8 cellular contexts compared by ENCODE assay signal in genomic region chr7:35076-35680, GRCh38.
DNase-seq lines count a peak whose midpoint lies in the region; ATAC-seq, FAIRE-seq and TF ChIP-seq lines count a peak whose summit lies in the region.
"Not testable (repeated sequence)": the region's sequence is repeated elsewhere in the genome, so short reads cannot be mapped to it uniquely, and the experiment has no call there.

No MANE protein-coding gene starts in this region.

- not testable (repeated sequence) for H3K27ac ChIP-seq in endodermal cell (ENCODE audit: low read depth, low read length); transverse colon
- H3K27ac ChIP-seq in keratinocyte (ENCODE audit: control insufficient read depth, insufficient read depth, low read length) (peak overlapping the region; percentile 31), lower lobe of right lung (peak overlapping the region; percentile 11)

- H3K4me3 Mint-ChIP-seq in Calu3 (ENCODE audit: low read depth, unreplicated experiment): peak overlapping the region; percentile 47
- H3K4me3 Mint-ChIP-seq in activated CD8-positive, alpha-beta T cell treated with anti-CD3 and anti-CD28 coated beads, Interleukin-2, amount 10 ng/mL, durations not matched to agents 7 days and 5 days; endodermal cell; progenitor cell of endocrine pancreas (ENCODE audit: low read depth): not testable (repeated sequence)

- not testable (repeated sequence) for H3K4me1 Mint-ChIP-seq in Calu3 (ENCODE audit: low read depth, unreplicated experiment); activated CD8-positive, alpha-beta T cell treated with anti-CD3 and anti-CD28 coated beads, Interleukin-2, amount 10 ng/mL, durations not matched to agents 7 days and 5 days (ENCODE audit: low read depth); endodermal cell; progenitor cell of endocrine pancreas (ENCODE audit: low read depth)

- in situ Hi-C loops in transverse colon (cut with MboI; ENCODE audit: low pct_ligation_motif_present in 1 of 4, low pct_unique_long_range_greater_than_20kb in 1 of 4, low sequenced_read_pairs in 3 of 4): not testable (repeated sequence)

- WGBS in endodermal cell (ENCODE audit: insufficient coverage in 1 of 2, insufficient read length in 1 of 2), 2 experiments: 93 to 100% methylated on average over 2 to 8 of the region's 11 CpGs
- 62% methylated on average over 4 of the region's 11 CpGs; no CpG with 5 or more reads in 1 of the 2 donors for WGBS in transverse colon (ENCODE audit: low coverage in 1 of 2), 2 donors

- CTCF ChIA-PET in Calu3 (lab: Charles Lee); activated CD8-positive, alpha-beta T cell treated with anti-CD3 and anti-CD28 coated beads, Interleukin-2, amount 10 ng/mL, durations not matched to agents 7 days and 5 days (lab: Charles Lee): not testable (repeated sequence)

- not testable (repeated sequence) for H3K36me3 ChIP-seq in endodermal cell (ENCODE audit: control insufficient read depth, insufficient read depth, low read length); keratinocyte (ENCODE audit: control insufficient read depth in 2 of 2, extremely low read depth in 1 of 2, insufficient read depth in 2 of 2, low read length in 2 of 2); lower lobe of right lung; transverse colon

- not testable (repeated sequence) for H3K36me3 Mint-ChIP-seq in Calu3 (ENCODE audit: insufficient read depth, unreplicated experiment); activated CD8-positive, alpha-beta T cell treated with anti-CD3 and anti-CD28 coated beads, Interleukin-2, amount 10 ng/mL, durations not matched to agents 7 days and 5 days (ENCODE audit: low read depth); endodermal cell (ENCODE audit: low read depth); progenitor cell of endocrine pancreas (ENCODE audit: insufficient read depth)

- H3K9me1 ChIP-seq in keratinocyte (ENCODE audit: control insufficient read depth, extremely low read depth, insufficient read depth, low read length): not testable (repeated sequence)

- H3K4me3 ChIP-seq in endodermal cell (ENCODE audit: low read length); keratinocyte (ENCODE audit: control insufficient read depth in 2 of 3, extremely low read depth in 1 of 3, insufficient read depth in 2 of 3, low read depth in 1 of 3, low read length in 3 of 3); lower lobe of right lung; transverse colon: not testable (repeated sequence)

- H4K20me1 ChIP-seq in keratinocyte (ENCODE audit: control insufficient read depth, extremely low read depth, insufficient read depth, low read length): not testable (repeated sequence)

- H3K4me1 ChIP-seq in endodermal cell (ENCODE audit: control insufficient read depth, insufficient read depth, low read length); keratinocyte (ENCODE audit: control insufficient read depth, extremely low read depth, insufficient read depth, low read length); lower lobe of right lung; transverse colon: not testable (repeated sequence)

- H3K27me3 ChIP-seq in endodermal cell (ENCODE audit: control insufficient read depth, insufficient read depth, low read length, poor library complexity, severe bottlenecking); keratinocyte (ENCODE audit: control insufficient read depth, extremely low read depth, insufficient read depth, low read length); lower lobe of right lung (ENCODE audit: low read depth); transverse colon: not testable (repeated sequence)

- not testable (repeated sequence) for H3K9me3 ChIP-seq in endodermal cell (ENCODE audit: control insufficient read depth, low read length); keratinocyte (ENCODE audit: control insufficient read depth, low read depth, low read length); lower lobe of right lung; transverse colon

- POLR2A ChIA-PET in activated CD8-positive, alpha-beta T cell treated with anti-CD3 and anti-CD28 coated beads, Interleukin-2, amount 10 ng/mL, durations not matched to agents 7 days and 5 days (lab: Charles Lee): not testable (repeated sequence)

- H3K9me3 Mint-ChIP-seq in Calu3 (ENCODE audit: low read depth, unreplicated experiment); activated CD8-positive, alpha-beta T cell treated with anti-CD3 and anti-CD28 coated beads, Interleukin-2, amount 10 ng/mL, durations not matched to agents 7 days and 5 days (ENCODE audit: insufficient read depth); endodermal cell; progenitor cell of endocrine pancreas (ENCODE audit: low read depth): not testable (repeated sequence)

- not testable (repeated sequence) for H3K79me2 ChIP-seq in keratinocyte (ENCODE audit: control insufficient read depth, insufficient read depth, low read length)

- BruUV-seq in Calu3 (replicated peaks; lab: Mats Ljungman, UMichigan): not testable (repeated sequence)

- H3K9ac ChIP-seq in endodermal cell (ENCODE audit: extremely low read depth, low read length, poor library complexity, severe bottlenecking): not testable (repeated sequence)
- peak overlapping the region; percentile 47 for H3K9ac ChIP-seq in keratinocyte (ENCODE audit: control insufficient read depth, extremely low read depth, insufficient read depth, low read length)

- not testable (repeated sequence) for TF ChIP-seq EP300 in transverse colon (IDR thresholded peaks at IDR 0.05; ENCODE audit: low read depth)

- not testable (repeated sequence) for ATAC-seq in activated CD8-positive, alpha-beta T cell treated with anti-CD3 and anti-CD28 coated beads, Interleukin-2, amount 10 ng/mL, durations not matched to agents 7 days and 5 days; Right ventricle myocardium superior (ENCODE audit: poor library complexity)
- ATAC-seq in lower lobe of right lung: peak; percentile 7 to 24

- not testable (repeated sequence) for H2AFZ ChIP-seq in keratinocyte (ENCODE audit: control insufficient read depth, low read length)

- DNase-seq in Calu3 (peak; percentile 44), endodermal cell (peak; percentile 46), Right ventricle myocardium superior (peak; percentile 55), lower lobe of right lung (peak; percentile 48), transverse colon (peak; percentile 5)
- peak; percentile 2 for DNase-seq in activated CD8-positive, alpha-beta T cell treated with anti-CD3 and anti-CD28 coated beads, Interleukin-2, amount 10 ng/mL, durations not matched to agents 7 days and 5 days
- not testable (repeated sequence) for DNase-seq in keratinocyte (ENCODE audit: low read depth, low spot score); progenitor cell of endocrine pancreas (ENCODE audit: low spot score, unreplicated experiment)

- not testable (repeated sequence) for H3K4me2 ChIP-seq in keratinocyte (ENCODE audit: control insufficient read depth, extremely low read depth, insufficient read depth, low read depth, low read length)

- TF ChIP-seq POLR2A in transverse colon (IDR thresholded peaks at IDR 0.05): not testable (repeated sequence)

- H3K27me3 Mint-ChIP-seq in Calu3 (ENCODE audit: unreplicated experiment); activated CD8-positive, alpha-beta T cell treated with anti-CD3 and anti-CD28 coated beads, Interleukin-2, amount 10 ng/mL, durations not matched to agents 7 days and 5 days (ENCODE audit: low read depth); endodermal cell (ENCODE audit: insufficient read depth); progenitor cell of endocrine pancreas: not testable (repeated sequence)

- dilution Hi-C loops in keratinocyte (cut with MboI; ENCODE audit: extremely low pct_ligation_motif_present, low sequenced_read_pairs): not testable (repeated sequence)

- TF ChIP-seq CTCF in Calu3 (IDR thresholded peaks at IDR 0.05; ENCODE audit: unreplicated experiment); endodermal cell (conservative IDR thresholded peaks at IDR 0.05); keratinocyte (optimal IDR thresholded peaks at IDR 0.05 in 1 of 3, IDR thresholded peaks at IDR 0.05 in 1 of 3, conservative IDR thresholded peaks at IDR 0.05 in 1 of 3; ENCODE audit: extremely low read depth in 1 of 3, insufficient read depth in 2 of 3, low read length in 3 of 3); lower lobe of right lung (IDR thresholded peaks at IDR 0.05); progenitor cell of endocrine pancreas (IDR thresholded peaks at IDR 0.05; ENCODE audit: unreplicated experiment); transverse colon (IDR thresholded peaks at IDR 0.05): not testable (repeated sequence)

- H3K27ac Mint-ChIP-seq in Calu3 (ENCODE audit: unreplicated experiment) (peak overlapping the region; percentile 28), progenitor cell of endocrine pancreas (peak overlapping the region; percentile 71)
- not testable (repeated sequence) for H3K27ac Mint-ChIP-seq in activated CD8-positive, alpha-beta T cell treated with anti-CD3 and anti-CD28 coated beads, Interleukin-2, amount 10 ng/mL, durations not matched to agents 7 days and 5 days; endodermal cell

- FAIRE-seq in keratinocyte (lab: Jason Lieb, UNC): not testable (repeated sequence)

- intact Hi-C loops in Calu3 (cut with micrococcal nuclease; ENCODE audit: unreplicated experiment); Right ventricle myocardium superior (cut with DNase I); lower lobe of right lung (cut with DNase I); transverse colon (cut with DNase I; ENCODE audit: low total_unique reads): not testable (repeated sequence)
